Comparison of ENCODE assay signal across 8 cellular contexts in genomic region chr19:55354698-55355212, GRCh38. TPM values are rescaled to one million over a fixed set of nuclear protein-coding genes. Genes with fewer than 3 reads are reported as not detected.
DNase-seq lines count a peak whose midpoint lies in the region; ATAC-seq and TF ChIP-seq lines count a peak whose summit lies in the region.

COX6B2 (minus strand) TSS chr19:55354719; CDS start chr19:55354521, 198 bp downstream.

- ATAC-seq in gastrocnemius medialis (no peak), GM21825 (IDR thresholded peaks at IDR 0.05; ENCODE audit: unreplicated experiment) (no peak)

- in situ Hi-C loops in gastrocnemius medialis (cut with MboI; ENCODE audit: low sequenced_read_pairs in 4 of 4): no loop called here

- H3K27me3 ChIP-seq in gastrocnemius medialis: peaks cover 42 to 57% (median 54%) of the 10 kb centered on the region in 3 donors

- no peaks in the 10 kb centered on the region for H3K36me3 ChIP-seq in gastrocnemius medialis

- H3K4me3 ChIP-seq in GM12865 (ENCODE audit: low read depth, low read length): peak within 1 kb of the TSS; percentile 28; the same call in 1 of the 2 replicates
- peak within 1 kb of the TSS; percentile 56 for H3K4me3 ChIP-seq in WI38 (ENCODE audit: low read depth, low read length)
- peak within 1 kb of the TSS; percentile 59 for H3K4me3 ChIP-seq in fibroblast of villous mesenchyme (ENCODE audit: low read depth, low read length)
- H3K4me3 ChIP-seq in gastrocnemius medialis: peak within 1 kb of the TSS; percentile 46 to 54 (median 50)

- H3K27ac ChIP-seq in gastrocnemius medialis: no peak within 1 kb of the TSS

- no peak for TF ChIP-seq POLR2A in gastrocnemius medialis (IDR thresholded peaks at IDR 0.05)

- no peak for DNase-seq in GM12865 (ENCODE audit: low read depth)
- DNase-seq in fibroblast of villous mesenchyme (ENCODE audit: low read depth): no peak
- DNase-seq in gastrocnemius medialis: no peak
- DNase-seq in SIG-M5 (lab: John Stamatoyannopoulos, UW): no peak
- DNase-seq in mesenteric fat pad (ENCODE audit: low spot score): no peak
- DNase-seq in RKO (ENCODE audit: low spot score): no peak

- no peak for TF ChIP-seq CTCF in GM12865 (IDR thresholded peaks at IDR 0.05; ENCODE audit: insufficient read depth, low read depth, low read length, missing control alignments)
- no peak for TF ChIP-seq CTCF in WI38 (IDR thresholded peaks at IDR 0.05; ENCODE audit: low read depth, low read length)
- no peak for TF ChIP-seq CTCF in fibroblast of villous mesenchyme (IDR thresholded peaks at IDR 0.05; ENCODE audit: insufficient read depth, low read depth, low read length)
- TF ChIP-seq CTCF in gastrocnemius medialis (IDR thresholded peaks at IDR 0.05 in 4 of 5, conservative IDR thresholded peaks at IDR 0.05 in 1 of 5): no peak

- H3K4me1 ChIP-seq in gastrocnemius medialis: peaks cover 0 to 15% of the 10 kb centered on the region in 2 donors

- intact Hi-C loops in gastrocnemius medialis (cut with DNase I; ENCODE audit: low total_unique reads): no loop called here

- no peaks in the 10 kb centered on the region for H3K9me3 ChIP-seq in gastrocnemius medialis

RNA-seq across cellular contexts. Expression of gene COX6B2, which starts in this region (rescaled TPM):
- total RNA-seq in fibroblast of villous mesenchyme: under 0.01 TPM in 1 of 2 replicates, not detected in the other
- not detected for total RNA-seq in gastrocnemius medialis
- not detected for total RNA-seq in mesenteric fat pad
